Comparison of ENCODE assay signal across 8 cellular contexts in genomic region chr20:50191065-50191565, GRCh38. TPM values are rescaled to one million over a fixed set of nuclear protein-coding genes. Genes with fewer than 3 reads are reported as not detected.
DNase-seq lines count a peak whose midpoint lies in the region; ATAC-seq and FAIRE-seq lines count a peak whose summit lies in the region.

No MANE protein-coding gene starts in this region.

- H3K9me3 ChIP-seq in iPS DF 6.9 (ENCODE audit: control insufficient read depth, insufficient read depth, low read length): no peaks in the 10 kb centered on the region

- H3K36me3 ChIP-seq in iPS DF 6.9 (ENCODE audit: control insufficient read depth, insufficient read depth, low read length): no peaks in the 10 kb centered on the region

- ATAC-seq in HG03442 (IDR thresholded peaks at IDR 0.05; ENCODE audit: unreplicated experiment): peak; percentile 11

- no peaks in the 10 kb centered on the region for H3K27me3 ChIP-seq in iPS DF 6.9 (ENCODE audit: control insufficient read depth, insufficient read depth, low read length)

- peak overlapping the region; percentile 56; the same call in 1 of the 2 replicates for H3K4me3 ChIP-seq in iPS DF 6.9 (ENCODE audit: low read length)

- FAIRE-seq in urothelium cell line (lab: Jason Lieb, UNC): no peak

- H3K27ac ChIP-seq in adipose tissue (ENCODE audit: low read depth, low read length): peak overlapping the region; percentile 91
- no peak overlapping the region for H3K27ac ChIP-seq in iPS DF 6.9 (ENCODE audit: low read length)

- 0 to 1% (median 1%) methylated on average over 66 to 71 of the region's 73 CpGs for WGBS in adipose tissue, 3 donors
- no CpG with 5 or more reads among the region's 73 CpGs for WGBS in iPS DF 6.9 (ENCODE audit: insufficient coverage, insufficient read length)

- DNase-seq in NCI-H2029 (lab: John Stamatoyannopoulos, UW) (peak; percentile 52), NCI-H2029 treated with DMSO at 0.1 percent for 48 hours (lab: John Stamatoyannopoulos, UW) (no peak), T-helper 1 cell (peak; percentile 28 to 75 (median 41)), iPS DF 6.9 (ENCODE audit: low read depth, low spot score) (no peak), urothelium cell line (ENCODE audit: low spot score) (no peak)
- DNase-seq in stimulated activated CD4-positive, alpha-beta T cell treated with anti-CD3 and anti-CD28 coated beads, Interleukin-12 subunit alpha, Interleukin-12 subunit beta, amount 100 ng/mL, for 24 hours (ENCODE audit: low read depth in 2 of 2): peak; percentile 33 to 53

- peaks cover 15% of the 10 kb centered on the region for H3K4me1 ChIP-seq in iPS DF 6.9 (ENCODE audit: control insufficient read depth, insufficient read depth, low read length)

RNA-seq across cellular contexts. Expression of gene CEBPB, which starts 0.5 kb away (rescaled TPM):
- 100 to 1,000 TPM in 1 of 3 donors, 10 to 100 TPM in 2; 25.1 to 214 (median 72.9) TPM for polyA plus RNA-seq in adipose tissue

RNA-seq across cellular contexts. Expression of gene PEDS1, which starts 37.6 kb away (rescaled TPM):
- 10 to 100 TPM; 10.6 to 53.5 (median 21.8) TPM for polyA plus RNA-seq in adipose tissue

Comparison
In these comparisons a context has a peak if more than half of its experiments do, and no peak if none do; other contexts are left out.
1. DNase-seq: peak in NCI-H2029 (single experiment), T-helper 1 cell (5 of 5) and stimulated activated CD4-positive, alpha-beta T cell treated with anti-CD3 and anti-CD28 coated beads, Interleukin-12 subunit alpha, Interleukin-12 subunit beta, amount 100 ng/mL, for 24 hours (2 of 2); none in NCI-H2029 treated with DMSO at 0.1 percent for 48 hours (single experiment), iPS DF 6.9 (single experiment) and urothelium cell line (single experiment).